In the genomic region with DNA sequence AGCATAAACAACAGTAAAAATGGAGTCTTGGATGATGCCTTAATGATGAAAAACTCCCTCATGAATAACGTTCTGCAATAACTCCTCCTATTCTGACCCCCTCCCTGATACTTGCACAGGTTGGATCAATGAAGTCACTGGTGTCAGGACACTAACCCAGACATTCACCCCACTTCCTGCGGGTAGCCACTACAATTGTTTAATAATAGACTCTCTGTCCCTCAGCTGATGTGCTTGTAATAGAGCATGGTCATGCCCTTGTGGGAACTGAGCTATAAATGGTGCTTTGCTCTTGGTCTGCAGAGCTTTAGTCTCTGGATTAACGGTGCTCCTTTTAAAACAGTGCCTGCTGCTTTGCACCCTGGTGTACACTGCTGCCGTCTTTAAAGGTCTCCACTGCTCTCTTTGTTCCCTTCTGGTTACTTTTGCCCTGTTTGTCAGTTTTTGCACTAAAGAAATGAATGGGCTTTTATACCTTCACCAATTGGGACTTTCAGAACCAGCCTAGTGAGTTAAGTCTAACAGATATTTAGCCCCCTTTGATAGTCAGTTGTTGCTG, we compare ENCODE assay signal across 11 cellular contexts.
DNase-seq lines count a peak whose midpoint lies in the region; ATAC-seq and TF ChIP-seq lines count a peak whose summit lies in the region.
"Had no signal": no experiment of that assay in that cellular context is flagged by ENCODE, and none has a peak within 500 bp of the region (broad histone marks: within the 10 kb centered on the region; RNA-seq: fewer than 3 reads in every experiment).

No MANE protein-coding gene starts in this region.

- no peaks in the 10 kb centered on the region for H3K79me2 ChIP-seq in PC-3 (ENCODE audit: low read length)

- DNase-seq in activated naive CD4-positive, alpha-beta T cell treated with anti-CD3 and anti-CD28 coated beads, Interleukin-2, amount 50 U/mL, for 72 hours (ENCODE audit: low spot score in 2 of 2) = no peak
- no peak for DNase-seq in activated naive CD4-positive, alpha-beta T cell treated with anti-CD3 and anti-CD28 coated beads, Interleukin-2, amount 10 ng/mL, durations not matched to agents 7 days and 5 days
- peak; percentile 26 for DNase-seq in mesenchymal stem cell
- no peak for DNase-seq in uterus
- no peak for DNase-seq in T-helper 2 cell treated with Interferon-gamma antibody and Interleukin-4, amounts not matched to agents 5 μg/mL and 100 μg/mL, for 36 hours (ENCODE audit: low spot score)
- DNase-seq in PC-3 = no peak
- DNase-seq: DMS 273 treated with DMSO at 0.1 percent for 48 hours, NCI-H774 had no signal

- no peak overlapping the region for H3K9ac ChIP-seq in mesenchymal stem cell (ENCODE audit: low read length)
- no peak overlapping the region for H3K9ac ChIP-seq in PC-3 (ENCODE audit: low read length)

- no peak for TF ChIP-seq POLR2A in uterus (IDR thresholded peaks at IDR 0.05)

- no peaks in the 10 kb centered on the region for H3K9me3 ChIP-seq in mesenchymal stem cell (ENCODE audit: control insufficient read depth, low read length)
- H3K9me3 ChIP-seq in uterus = no peaks in the 10 kb centered on the region
- H3K9me3 ChIP-seq in PC-3 (ENCODE audit: low read length) = no peaks in the 10 kb centered on the region
- H3K9me3 ChIP-seq: SJSA1 had no signal

- BruUV-seq in PC-3 (replicated peaks; lab: Mats Ljungman, UMichigan) = no TSS peak

- no peak overlapping the region for H2AK5ac ChIP-seq in mesenchymal stem cell (ENCODE audit: low read length, severe bottlenecking)

- TF ChIP-seq CTCF in brain (conservative IDR thresholded peaks at IDR 0.05) = no peak
- TF ChIP-seq CTCF in uterus (IDR thresholded peaks at IDR 0.05) = no peak
- TF ChIP-seq CTCF in PC-3 (conservative IDR thresholded peaks at IDR 0.05; ENCODE audit: low read depth, low read length) = no peak

- H3K27ac Mint-ChIP-seq in activated naive CD4-positive, alpha-beta T cell treated with anti-CD3 and anti-CD28 coated beads, Interleukin-2, amount 50 U/mL, for 72 hours = peak overlapping the region in 1 of 2 donors; percentile 69
- no peak overlapping the region for H3K27ac Mint-ChIP-seq in activated naive CD4-positive, alpha-beta T cell treated with anti-CD3 and anti-CD28 coated beads, Interleukin-2, amount 10 ng/mL, durations not matched to agents 7 days and 5 days
- H3K27ac Mint-ChIP-seq in brain = peak overlapping the region in 4 of 5 experiments; percentile 9 to 66 (median 26)
- H3K27ac Mint-ChIP-seq in T-helper 2 cell treated with Interferon-gamma antibody and Interleukin-4, amounts not matched to agents 5 μg/mL and 100 μg/mL, for 36 hours = no peak overlapping the region

- H4K20me1 ChIP-seq in PC-3 (ENCODE audit: low read length) = no peaks in the 10 kb centered on the region

- ATAC-seq in activated naive CD4-positive, alpha-beta T cell treated with anti-CD3 and anti-CD28 coated beads, Interleukin-2, amount 50 U/mL, for 72 hours = peak; percentile 30 to 44
- ATAC-seq in HG02678 (IDR thresholded peaks at IDR 0.05; ENCODE audit: unreplicated experiment) = no peak
- ATAC-seq in PC-3 = no peak

- no peak overlapping the region for H3K18ac ChIP-seq in mesenchymal stem cell (ENCODE audit: low read depth in 1 of 2, low read length in 2 of 2)

- H3K4me1 ChIP-seq in mesenchymal stem cell (ENCODE audit: control insufficient read depth, insufficient read depth, low read depth, low read length) (peaks cover 2% of the 10 kb centered on the region), uterus (peaks cover 5% of the 10 kb centered on the region in 2 donors), PC-3 (ENCODE audit: insufficient read depth, low read length) (0 out of 2 replicates have a peak, but pooled peaks cover 4% of the 10 kb centered on the region)

- H2BK120ac ChIP-seq in mesenchymal stem cell (ENCODE audit: low read depth, low read length) = no peak overlapping the region

- no peaks in the 10 kb centered on the region for H3K9me3 Mint-ChIP-seq in activated naive CD4-positive, alpha-beta T cell treated with anti-CD3 and anti-CD28 coated beads, Interleukin-2, amount 50 U/mL, for 72 hours
- H3K9me3 Mint-ChIP-seq in activated naive CD4-positive, alpha-beta T cell treated with anti-CD3 and anti-CD28 coated beads, Interleukin-2, amount 10 ng/mL, durations not matched to agents 7 days and 5 days = peaks cover 2% of the 10 kb centered on the region
- H3K9me3 Mint-ChIP-seq in brain = peaks cover 5 to 29% (median 16%) of the 10 kb centered on the region in 5 experiments
- H3K9me3 Mint-ChIP-seq in T-helper 2 cell treated with Interferon-gamma antibody and Interleukin-4, amounts not matched to agents 5 μg/mL and 100 μg/mL, for 36 hours = no peaks in the 10 kb centered on the region

- H3K36me3 ChIP-seq in mesenchymal stem cell (ENCODE audit: control insufficient read depth in 1 of 2, insufficient read depth in 2 of 2, low read depth in 1 of 2, low read length in 2 of 2) = no peaks in the 10 kb centered on the region
- no peaks in the 10 kb centered on the region for H3K36me3 ChIP-seq in uterus
- no peaks in the 10 kb centered on the region for H3K36me3 ChIP-seq in PC-3 (ENCODE audit: low read depth, low read length)
- H3K36me3 ChIP-seq: SJSA1 had no signal

- 60% methylated on average over 3 of the region's 4 CpGs for WGBS in mesenchymal stem cell

- H3K4me3 Mint-ChIP-seq in activated naive CD4-positive, alpha-beta T cell treated with anti-CD3 and anti-CD28 coated beads, Interleukin-2, amount 10 ng/mL, durations not matched to agents 7 days and 5 days = no peak overlapping the region
- H3K4me3 Mint-ChIP-seq in brain = no peak overlapping the region
- no peak overlapping the region for H3K4me3 Mint-ChIP-seq in T-helper 2 cell treated with Interferon-gamma antibody and Interleukin-4, amounts not matched to agents 5 μg/mL and 100 μg/mL, for 36 hours

- peaks cover 0 to 12% of the 10 kb centered on the region in 2 donors for H3K36me3 Mint-ChIP-seq in activated naive CD4-positive, alpha-beta T cell treated with anti-CD3 and anti-CD28 coated beads, Interleukin-2, amount 50 U/mL, for 72 hours
- peaks cover 42% of the 10 kb centered on the region for H3K36me3 Mint-ChIP-seq in activated naive CD4-positive, alpha-beta T cell treated with anti-CD3 and anti-CD28 coated beads, Interleukin-2, amount 10 ng/mL, durations not matched to agents 7 days and 5 days
- H3K36me3 Mint-ChIP-seq in brain = peaks cover 34% of the 10 kb centered on the region
- peaks cover 17% of the 10 kb centered on the region for H3K36me3 Mint-ChIP-seq in T-helper 2 cell treated with Interferon-gamma antibody and Interleukin-4, amounts not matched to agents 5 μg/mL and 100 μg/mL, for 36 hours (ENCODE audit: low read depth)

- H3K27me3 Mint-ChIP-seq in activated naive CD4-positive, alpha-beta T cell treated with anti-CD3 and anti-CD28 coated beads, Interleukin-2, amount 10 ng/mL, durations not matched to agents 7 days and 5 days = no peaks in the 10 kb centered on the region
- peaks cover 4% of the 10 kb centered on the region for H3K27me3 Mint-ChIP-seq in brain
- H3K27me3 Mint-ChIP-seq in T-helper 2 cell treated with Interferon-gamma antibody and Interleukin-4, amounts not matched to agents 5 μg/mL and 100 μg/mL, for 36 hours (ENCODE audit: low read depth) = no peaks in the 10 kb centered on the region

- no peak overlapping the region for H4K8ac ChIP-seq in mesenchymal stem cell (ENCODE audit: low read length)

- no peak overlapping the region for H4K91ac ChIP-seq in mesenchymal stem cell (ENCODE audit: low read length)

- no peak overlapping the region for H3K4ac ChIP-seq in mesenchymal stem cell (ENCODE audit: low read depth in 1 of 2, low read length in 2 of 2)

- peaks cover 53% of the 10 kb centered on the region for H3K4me1 Mint-ChIP-seq in activated naive CD4-positive, alpha-beta T cell treated with anti-CD3 and anti-CD28 coated beads, Interleukin-2, amount 10 ng/mL, durations not matched to agents 7 days and 5 days
- H3K4me1 Mint-ChIP-seq in brain = peaks cover 16% of the 10 kb centered on the region
- H3K4me1 Mint-ChIP-seq in T-helper 2 cell treated with Interferon-gamma antibody and Interleukin-4, amounts not matched to agents 5 μg/mL and 100 μg/mL, for 36 hours (ENCODE audit: low read depth) = peaks cover 16% of the 10 kb centered on the region

- no peaks in the 10 kb centered on the region for H3K9me2 ChIP-seq in PC-3 (replicated peaks; ENCODE audit: low read length)

- H2BK15ac ChIP-seq in mesenchymal stem cell (ENCODE audit: low read depth, poor library complexity, severe bottlenecking) = no peak overlapping the region

- no peaks in the 10 kb centered on the region for H3K79me1 ChIP-seq in mesenchymal stem cell (replicated peaks; ENCODE audit: low read length, poor library complexity, severe bottlenecking)

- POLR2A ChIA-PET in PC-3 (lab: Charles Lee; ENCODE audit: unreplicated experiment) = no interaction called here

- H2BK5ac ChIP-seq in mesenchymal stem cell (ENCODE audit: low read depth, low read length, poor library complexity, severe bottlenecking) = no peak overlapping the region

- no peak overlapping the region for H2BK12ac ChIP-seq in mesenchymal stem cell (ENCODE audit: low read length in 2 of 2)

- H3K27ac ChIP-seq in mesenchymal stem cell (ENCODE audit: low read length, poor library complexity, severe bottlenecking) = no peak overlapping the region
- H3K27ac ChIP-seq in uterus = peak overlapping the region; percentile 51 to 67
- H3K27ac ChIP-seq in PC-3 (ENCODE audit: low read length) = no peak overlapping the region
- H3K27ac ChIP-seq: SJSA1 had no signal

- no peaks in the 10 kb centered on the region for H3F3A ChIP-seq in PC-3 (ENCODE audit: low read length, unreplicated experiment)

- H3K27me3 ChIP-seq in mesenchymal stem cell (ENCODE audit: control insufficient read depth in 1 of 2, insufficient read depth in 1 of 2, low read length in 2 of 2) (no peaks in the 10 kb centered on the region), uterus (no peaks in the 10 kb centered on the region), PC-3 (ENCODE audit: low read length) (no peaks in the 10 kb centered on the region)
- H3K27me3 ChIP-seq: SJSA1 had no signal

- H3K14ac ChIP-seq in mesenchymal stem cell (ENCODE audit: low read length in 2 of 2) = no peak overlapping the region

- no peak overlapping the region for H3K23ac ChIP-seq in mesenchymal stem cell (ENCODE audit: low read length in 2 of 2)

- CTCF ChIA-PET in activated naive CD4-positive, alpha-beta T cell treated with anti-CD3 and anti-CD28 coated beads, Interleukin-2, amount 10 ng/mL, durations not matched to agents 7 days and 5 days (lab: Charles Lee) = interaction anchor here (1.0 kb wide), 2 partner anchors 9 to 32 kb away, joined by 3 read pairs; no protein-coding TSS in a partner anchor
- CTCF ChIA-PET in PC-3 (lab: Charles Lee) = no interaction called here

- H2AFZ ChIP-seq in mesenchymal stem cell (ENCODE audit: low read depth, low read length) (no peak overlapping the region), PC-3 (ENCODE audit: low read length) (no peak overlapping the region)

- no peak overlapping the region for H3K4me2 ChIP-seq in mesenchymal stem cell (ENCODE audit: low read length, poor library complexity, severe bottlenecking)
- H3K4me2 ChIP-seq in PC-3 (ENCODE audit: low read length) = no peak overlapping the region

- intact Hi-C loops in uterus (cut with DNase I; ENCODE audit: low total_unique reads) = no loop called here
- intact Hi-C loops in PC-3 (cut with micrococcal nuclease) = no loop called here

- H3K4me3 ChIP-seq in mesenchymal stem cell (ENCODE audit: insufficient read depth in 1 of 2, low read depth in 1 of 2, low read length in 2 of 2) (no peak overlapping the region), uterus (no peak overlapping the region), PC-3 (ENCODE audit: low read length) (no peak overlapping the region)
- H3K4me3 ChIP-seq: SJSA1 had no signal

Comparison
In these comparisons a context has a peak if more than half of its experiments do, and no peak if none do; other contexts are left out.
1. ATAC-seq: peak in activated naive CD4-positive, alpha-beta T cell treated with anti-CD3 and anti-CD28 coated beads, Interleukin-2, amount 50 U/mL, for 72 hours (2 of 2); none in HG02678 (single experiment) and PC-3 (single experiment).
2. H3K27ac Mint-ChIP-seq: peak in brain (4 of 5); none in activated naive CD4-positive, alpha-beta T cell treated with anti-CD3 and anti-CD28 coated beads, Interleukin-2, amount 10 ng/mL, durations not matched to agents 7 days and 5 days (single experiment) and T-helper 2 cell treated with Interferon-gamma antibody and Interleukin-4, amounts not matched to agents 5 μg/mL and 100 μg/mL, for 36 hours (single experiment).
3. H3K27ac ChIP-seq: peak in uterus (2 of 2); none in mesenchymal stem cell (single experiment) and PC-3 (single experiment).